Comparison of ENCODE assay signal across 8 cellular contexts in genomic region chr6:24565196-24565595, GRCh38.
"Had no signal": no experiment of that assay in that cellular context is flagged by ENCODE, and none has a peak within 500 bp of the region (broad histone marks: within the 10 kb centered on the region; RNA-seq: fewer than 3 reads in every experiment).

No MANE protein-coding gene starts in this region.

- H3K4me3 ChIP-seq: GM23248, GM23338, HAP-1 had no signal

- H3K9ac ChIP-seq: GM23248 had no signal

- H3K9me3 ChIP-seq: HAP-1 had no signal

- H3K4me1 ChIP-seq: HAP-1 had no signal

- H2AFZ ChIP-seq: GM23248, GM23338 had no signal

- H3K27ac ChIP-seq: GM23248 had no signal

- H3K4me2 ChIP-seq: GM23338 had no signal

- H3K36me3 ChIP-seq: HAP-1 had no signal

- DNase-seq: GM23248, GOT3, H7, H9, HCEC 1CT, HFFc6 had no signal
